In the genomic region with DNA sequence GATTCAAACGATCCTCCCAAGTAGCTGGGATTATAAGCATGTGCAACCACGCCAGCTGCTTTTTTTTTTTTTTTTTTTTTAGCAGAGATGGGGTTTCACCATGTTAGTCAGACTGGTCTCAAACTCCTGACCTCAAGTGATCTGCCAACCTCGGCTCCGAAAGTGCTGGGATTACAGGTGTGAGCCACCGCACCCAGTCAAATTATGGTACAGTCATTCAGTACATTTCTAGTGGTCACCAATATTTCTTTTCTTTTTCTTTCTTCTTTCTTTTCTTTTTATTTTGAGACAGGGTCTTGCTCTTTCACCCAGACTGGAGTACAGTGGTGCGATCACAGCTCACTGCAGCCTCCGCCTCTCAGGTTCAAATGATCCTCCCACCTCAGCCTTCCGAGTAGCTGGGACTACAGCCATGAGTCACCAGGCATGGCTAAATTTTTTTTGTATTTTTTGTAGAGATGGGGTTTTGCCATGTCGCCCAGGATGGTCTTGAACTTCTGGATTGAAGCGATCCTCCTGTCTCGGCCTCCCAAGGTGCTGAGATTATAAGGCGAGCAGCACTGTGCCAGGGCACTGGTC, we compare ENCODE assay signal across 14 cellular contexts. TPM values are rescaled to one million over a fixed set of nuclear protein-coding genes. Genes with fewer than 3 reads are reported as not detected.
A peak's percentile ranks its signal among the peaks of the same experiment; 100 is the strongest.
DNase-seq lines count a peak whose midpoint lies in the region; ATAC-seq and TF ChIP-seq lines count a peak whose summit lies in the region.
"Had no signal": no experiment of that assay in that cellular context is flagged by ENCODE, and none has a peak within 500 bp of the region (broad histone marks: within the 10 kb centered on the region; RNA-seq: fewer than 3 reads in every experiment).

No MANE protein-coding gene starts in this region.

- peak; percentile 76 for ATAC-seq in GM18868 (IDR thresholded peaks at IDR 0.05; ENCODE audit: unreplicated experiment)
- ATAC-seq in GM21825 (IDR thresholded peaks at IDR 0.05; ENCODE audit: unreplicated experiment): peak; percentile 81
- peak; percentile 81 for ATAC-seq in HG03342 (IDR thresholded peaks at IDR 0.05; ENCODE audit: unreplicated experiment)

- no peak overlapping the region for H3K27ac ChIP-seq in ascending aorta
- H3K27ac ChIP-seq: C4-2B, HL-60, SJCRH30, vagina had no signal

- H3K9me3 ChIP-seq in ascending aorta: no peaks in the 10 kb centered on the region
- H3K9me3 ChIP-seq: SJCRH30, vagina had no signal

- H3K36me3 ChIP-seq in ascending aorta: no peaks in the 10 kb centered on the region
- H3K36me3 ChIP-seq: SJCRH30, vagina had no signal

- H3K4me3 ChIP-seq in GM12865 (ENCODE audit: low read depth, low read length) (no peak overlapping the region), ascending aorta (no peak overlapping the region)
- H3K4me3 ChIP-seq: SJCRH30, vagina had no signal

- no peaks in the 10 kb centered on the region for H3K4me1 ChIP-seq in ascending aorta
- H3K4me1 ChIP-seq: SJCRH30, vagina had no signal

- intact Hi-C loops in ascending aorta (cut with DNase I): no loop called here

- peak; percentile 88 for DNase-seq in GM12865 (ENCODE audit: low read depth)
- no peak for DNase-seq in NCI-H1436 treated with DMSO at 0.1 percent for 48 hours (lab: John Stamatoyannopoulos, UW)
- DNase-seq in ascending aorta (ENCODE audit: low spot score in 2 of 2): no peak
- no peak for DNase-seq in DMS79 (lab: John Stamatoyannopoulos, UW)
- no peak for DNase-seq in AG08396 (ENCODE audit: low spot score)
- DNase-seq: activated B cell treated with CpG ODN at 0.5 μM for 24 hours, foreskin fibroblast, SJCRH30 had no signal

- TF ChIP-seq CTCF in GM12865 (IDR thresholded peaks at IDR 0.05; ENCODE audit: insufficient read depth, low read depth, low read length, missing control alignments): no peak
- TF ChIP-seq CTCF in ascending aorta (IDR thresholded peaks at IDR 0.05): no peak

- H3K27me3 ChIP-seq in ascending aorta: no peaks in the 10 kb centered on the region
- H3K27me3 ChIP-seq: SJCRH30, vagina had no signal

RNA-seq across cellular contexts. Expression of gene DCP2, which starts 25.4 kb away (rescaled TPM):
- total RNA-seq in ascending aorta: 24.6 TPM

RNA-seq across cellular contexts. Expression of gene REEP5, which starts 29.2 kb away (rescaled TPM):
- total RNA-seq in ascending aorta: 49.7 TPM
